In the genomic region with DNA sequence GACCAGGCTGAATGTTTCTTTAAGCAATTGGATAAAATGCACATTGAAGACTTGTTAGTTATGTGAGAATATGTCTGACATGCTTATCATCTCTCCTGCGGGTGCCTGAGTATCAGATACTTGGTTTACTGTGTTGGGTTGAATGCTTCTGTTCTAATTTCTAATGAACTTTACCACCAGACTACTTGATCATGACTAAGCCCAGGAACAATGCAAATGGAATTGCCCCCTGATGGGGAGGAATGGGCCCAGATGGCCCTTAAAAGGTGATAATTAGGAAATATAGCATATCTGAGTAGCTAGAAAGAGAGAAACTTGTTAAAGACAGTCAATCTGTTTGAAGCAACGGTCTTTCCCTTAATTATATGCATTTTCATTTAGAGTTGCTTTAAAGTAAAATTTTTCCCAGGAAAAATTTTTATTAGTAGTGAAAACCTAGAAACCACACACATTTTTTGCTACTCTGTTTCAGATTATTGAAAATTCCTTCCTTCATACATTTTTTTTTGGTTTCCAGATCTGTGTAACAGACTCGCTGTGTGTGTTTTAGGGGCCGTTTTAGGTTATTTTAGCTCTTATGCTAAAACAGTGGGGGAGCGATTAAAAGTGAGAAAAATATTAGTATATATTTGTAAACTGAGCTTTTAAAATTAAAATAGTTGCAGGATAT, we compare ENCODE assay signal across 21 cellular contexts.
DNase-seq lines count a peak whose midpoint lies in the region; TF ChIP-seq lines count a peak whose summit lies in the region.
"Had no signal": no experiment of that assay in that cellular context is flagged by ENCODE, and none has a peak within 500 bp of the region (broad histone marks: within the 10 kb centered on the region; RNA-seq: fewer than 3 reads in every experiment).

No MANE protein-coding gene starts in this region.

- H3K27me3 ChIP-seq in transverse colon = no peaks in the 10 kb centered on the region
- H3K27me3 ChIP-seq: uterus had no signal

- peaks cover 0 to 24% (median 15%) of the 10 kb centered on the region in 4 donors for H3K4me1 ChIP-seq in transverse colon
- H3K4me1 ChIP-seq: uterus had no signal

- H3K27me3 Mint-ChIP-seq in CD14-positive monocyte (ENCODE audit: low read depth in 3 of 3) = peaks cover 0 to 5% (median 4%) of the 10 kb centered on the region in 3 donors
- H3K27me3 Mint-ChIP-seq: activated naive CD8-positive, alpha-beta T cell had no signal

- no peaks in the 10 kb centered on the region for H3K9me3 ChIP-seq in transverse colon
- H3K9me3 ChIP-seq: uterus had no signal

- no peak overlapping the region for H3K4me3 Mint-ChIP-seq in CD14-positive monocyte
- H3K4me3 Mint-ChIP-seq: activated naive CD8-positive, alpha-beta T cell; nephron; T-helper 17 cell had no signal

- TF ChIP-seq POLR2A in transverse colon (IDR thresholded peaks at IDR 0.05) = no peak

- peak overlapping the region in 3 of 4 donors; percentile 39 to 53 (median 48) for H3K27ac ChIP-seq in transverse colon
- H3K27ac ChIP-seq: epithelial cell of prostate, GM23248, uterus had no signal

- no peaks in the 10 kb centered on the region for H3K36me3 Mint-ChIP-seq in CD14-positive monocyte
- H3K36me3 Mint-ChIP-seq: activated naive CD8-positive, alpha-beta T cell had no signal

- in situ Hi-C loops in transverse colon (cut with MboI; ENCODE audit: low pct_ligation_motif_present in 1 of 4, low pct_unique_long_range_greater_than_20kb in 1 of 4, low sequenced_read_pairs in 3 of 4) = no loop called here

- no peak overlapping the region for H3K27ac Mint-ChIP-seq in CD14-positive monocyte
- H3K27ac Mint-ChIP-seq: activated naive CD8-positive, alpha-beta T cell; nephron; T-helper 17 cell had no signal

- no peak overlapping the region for H3K4me3 ChIP-seq in transverse colon
- H3K4me3 ChIP-seq: GM23248, uterus had no signal

- intact Hi-C loops in transverse colon (cut with DNase I; ENCODE audit: low total_unique reads) = no loop called here
- intact Hi-C loops in CD14-positive monocyte (cut with micrococcal nuclease) = no loop called here

- H3K36me3 ChIP-seq in transverse colon = no peaks in the 10 kb centered on the region
- H3K36me3 ChIP-seq: uterus had no signal

- DNase-seq in NCI-H2171 treated with DMSO at 0.1 percent for 48 hours (lab: John Stamatoyannopoulos, UW) (peak; percentile 33), NCI-H2171 (lab: John Stamatoyannopoulos, UW) (no peak), astrocyte of the hippocampus (ENCODE audit: low read depth, low spot score) (peak; percentile 89), iPS-NIHi7 (ENCODE audit: extremely low spot score) (peak; percentile 41), transverse colon (no peak), CD14-positive monocyte (ENCODE audit: low spot score) (no peak), SW 1271 (lab: John Stamatoyannopoulos, UW) (no peak)
- no peak for DNase-seq in activated CD4-positive, alpha-beta T cell treated with anti-CD3 and anti-CD28 coated beads, Interleukin-2, amount 50 U/mL, for 1 hour
- DNase-seq: 8988T; activated CD4-positive, alpha-beta T cell treated with anti-CD3 and anti-CD28 coated beads for 1 hour; central memory CD4-positive, alpha-beta T cell; glutamatergic neuron; GM23248; Kasumi-1; NCI-H2029; stimulated activated naive CD4-positive, alpha-beta T cell treated with Interleukin-2 at 50 U/mL for 16 hours; T-helper 17 cell; uterus had no signal

- 77 to 85% methylated on average over 5 of the region's 5 CpGs for WGBS in transverse colon (ENCODE audit: low coverage in 1 of 2), 2 donors

- no peaks in the 10 kb centered on the region for H3K4me1 Mint-ChIP-seq in CD14-positive monocyte

- no peak for TF ChIP-seq EP300 in transverse colon (IDR thresholded peaks at IDR 0.05; ENCODE audit: low read depth)

- no peak for TF ChIP-seq CTCF in transverse colon (IDR thresholded peaks at IDR 0.05)
- TF ChIP-seq CTCF in CD14-positive monocyte (IDR thresholded peaks at IDR 0.05) = no peak

- peaks cover 0 to 3% (median 0%) of the 10 kb centered on the region in 7 donors for H3K9me3 Mint-ChIP-seq in CD14-positive monocyte
- H3K9me3 Mint-ChIP-seq: nephron had no signal

Comparison
In these comparisons a context has a peak if more than half of its experiments do, and no peak if none do; other contexts are left out.
1. DNase-seq: peak in NCI-H2171 treated with DMSO at 0.1 percent for 48 hours (single experiment), astrocyte of the hippocampus (single experiment) and iPS-NIHi7 (single experiment); none in NCI-H2171 (single experiment), transverse colon (single experiment), activated CD4-positive, alpha-beta T cell treated with anti-CD3 and anti-CD28 coated beads, Interleukin-2, amount 50 U/mL, for 1 hour (single experiment), CD14-positive monocyte (single experiment) and SW 1271 (0 of 2).